20 cellular contexts compared by ENCODE assay signal in the genomic region with DNA sequence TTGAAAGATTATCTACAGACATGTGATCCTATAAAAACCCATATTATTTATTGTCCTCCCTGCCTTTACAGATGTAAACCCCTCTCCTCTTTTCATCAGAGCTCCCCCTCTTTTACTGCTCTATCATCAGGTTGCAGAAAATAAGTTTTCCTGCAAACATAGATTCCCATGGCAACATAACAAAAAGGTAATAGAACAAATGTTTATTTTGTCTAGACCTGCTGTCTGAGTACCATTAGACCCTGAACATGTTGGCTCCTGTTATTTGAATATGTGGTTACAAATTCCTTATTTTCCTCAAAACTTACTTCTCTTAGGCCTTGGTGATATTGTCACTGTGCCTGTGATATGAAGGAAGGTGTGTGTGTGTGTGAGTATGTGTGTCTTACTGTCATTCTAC. TPM values are rescaled to one million over a fixed set of nuclear protein-coding genes. Genes with fewer than 3 reads are reported as not detected.
A peak's percentile ranks its signal among the peaks of the same experiment; 100 is the strongest.
DNase-seq lines count a peak whose midpoint lies in the region; ATAC-seq and TF ChIP-seq lines count a peak whose summit lies in the region.
"Had no signal": no experiment of that assay in that cellular context is flagged by ENCODE, and none has a peak within 500 bp of the region (broad histone marks: within the 10 kb centered on the region; RNA-seq: fewer than 3 reads in every experiment).

No MANE protein-coding gene starts in this region.

- H3K4me3 ChIP-seq in CD4-positive, CD25-positive, alpha-beta regulatory T cell (ENCODE audit: low read depth, low read length) = peak overlapping the region; percentile 8
- H3K4me3 ChIP-seq in choroid plexus epithelial cell (ENCODE audit: low read depth, low read length) (no peak overlapping the region), spleen (no peak overlapping the region), esophagus muscularis mucosa (no peak overlapping the region)
- H3K4me3 ChIP-seq in naive thymus-derived CD4-positive, alpha-beta T cell (ENCODE audit: low read length) = no peak overlapping the region
- H3K4me3 ChIP-seq: right lobe of liver had no signal

- no peaks in the 10 kb centered on the region for H3K27me3 Mint-ChIP-seq in CD4-positive, CD25-positive, alpha-beta regulatory T cell
- no peaks in the 10 kb centered on the region for H3K27me3 Mint-ChIP-seq in naive thymus-derived CD4-positive, alpha-beta T cell

- TF ChIP-seq POLR2A in spleen (IDR thresholded peaks at IDR 0.05) = no peak
- TF ChIP-seq POLR2A in esophagus muscularis mucosa (IDR thresholded peaks at IDR 0.05; ENCODE audit: low read depth) = no peak

- peaks cover 36 to 77% (median 64%) of the 10 kb centered on the region in 4 donors for H3K4me1 Mint-ChIP-seq in CD4-positive, CD25-positive, alpha-beta regulatory T cell
- H3K4me1 Mint-ChIP-seq in naive thymus-derived CD4-positive, alpha-beta T cell = peaks cover 50 to 85% (median 74%) of the 10 kb centered on the region in 7 donors

- peaks cover 9% of the 10 kb centered on the region for H3K36me3 Mint-ChIP-seq in CD4-positive, CD25-positive, alpha-beta regulatory T cell
- H3K36me3 Mint-ChIP-seq in naive thymus-derived CD4-positive, alpha-beta T cell = peaks cover 0 to 17% (median 9%) of the 10 kb centered on the region in 5 donors

- POLR2A ChIA-PET in naive thymus-derived CD4-positive, alpha-beta T cell (lab: Charles Lee) = interaction anchor here (1.7 kb wide), 1 partner anchor 11 kb away, joined by 7 read pairs; a partner anchor contains a TSS

- H3K4me3 Mint-ChIP-seq in CD4-positive, CD25-positive, alpha-beta regulatory T cell = peak overlapping the region in 3 of 4 donors; percentile 0 to 55 (median 3)
- H3K4me3 Mint-ChIP-seq in naive thymus-derived CD4-positive, alpha-beta T cell = peak overlapping the region in 4 of 10 donors; percentile 1 to 73 (median 42)

- TF ChIP-seq EP300 in esophagus muscularis mucosa (IDR thresholded peaks at IDR 0.05) = no peak

- peak overlapping the region in 2 of 3 donors; percentile 34 to 71 for H3K27ac Mint-ChIP-seq in CD4-positive, CD25-positive, alpha-beta regulatory T cell
- H3K27ac Mint-ChIP-seq in naive thymus-derived CD4-positive, alpha-beta T cell = peak overlapping the region in 6 of 9 donors; percentile 14 to 83 (median 54)

- no peak for ATAC-seq in CD4-positive, CD25-positive, alpha-beta regulatory T cell (ENCODE audit: low read depth in 2 of 2)
- ATAC-seq in naive thymus-derived CD4-positive, alpha-beta T cell = no peak
- no peak for ATAC-seq in GM18502 (IDR thresholded peaks at IDR 0.05; ENCODE audit: poor library complexity, unreplicated experiment)
- ATAC-seq: Panc1 had no signal

- CTCF ChIA-PET in naive thymus-derived CD4-positive, alpha-beta T cell (lab: Charles Lee) = interaction anchor here (1.9 kb wide), 1 partner anchor 11 kb away, joined by 9 read pairs; a partner anchor contains a TSS

- peaks cover 37% of the 10 kb centered on the region for H3K4me1 ChIP-seq in CD4-positive, CD25-positive, alpha-beta regulatory T cell (ENCODE audit: control insufficient read depth, insufficient read depth, low read length, poor library complexity, severe bottlenecking)
- H3K4me1 ChIP-seq in naive thymus-derived CD4-positive, alpha-beta T cell (ENCODE audit: control insufficient read depth in 2 of 2, insufficient read depth in 2 of 2, low read length in 2 of 2) = peaks cover 27 to 33% of the 10 kb centered on the region in 2 donors
- H3K4me1 ChIP-seq in spleen (peaks cover 27 to 94% (median 74%) of the 10 kb centered on the region in 6 donors), esophagus muscularis mucosa (peaks cover 41 to 80% (median 78%) of the 10 kb centered on the region in 4 donors)

- H3K27ac ChIP-seq in CD4-positive, CD25-positive, alpha-beta regulatory T cell (ENCODE audit: insufficient read depth, low read length, poor library complexity, severe bottlenecking) = no peak overlapping the region
- no peak overlapping the region for H3K27ac ChIP-seq in naive thymus-derived CD4-positive, alpha-beta T cell (ENCODE audit: low read depth, low read length)
- H3K27ac ChIP-seq in spleen = peak overlapping the region in 2 of 8 donors; percentile 26 to 27
- peak overlapping the region in 1 of 4 donors; percentile 5 for H3K27ac ChIP-seq in esophagus muscularis mucosa (replicated peaks in 1 of 4)
- H3K27ac ChIP-seq: epithelial cell of prostate, right lobe of liver, VCaP had no signal

- TF ChIP-seq CTCF in choroid plexus epithelial cell (conservative IDR thresholded peaks at IDR 0.05; ENCODE audit: low read depth, low read length) = no peak
- no peak for TF ChIP-seq CTCF in spleen (IDR thresholded peaks at IDR 0.05 in 8 of 11, conservative IDR thresholded peaks at IDR 0.05 in 3 of 11)
- no peak for TF ChIP-seq CTCF in esophagus muscularis mucosa (IDR thresholded peaks at IDR 0.05)

- intact Hi-C loops in naive thymus-derived CD4-positive, alpha-beta T cell (cut with micrococcal nuclease) = no loop called here
- intact Hi-C loops in spleen (cut with DNase I; ENCODE audit: low total_unique reads) (no loop called here), esophagus muscularis mucosa (cut with DNase I) (no loop called here)

- no peaks in the 10 kb centered on the region for H3K27me3 ChIP-seq in CD4-positive, CD25-positive, alpha-beta regulatory T cell (ENCODE audit: control insufficient read depth, insufficient read depth, low read length)
- H3K27me3 ChIP-seq in naive thymus-derived CD4-positive, alpha-beta T cell (ENCODE audit: control insufficient read depth in 2 of 2, insufficient read depth in 2 of 2, low read length in 2 of 2) = no peaks in the 10 kb centered on the region
- H3K27me3 ChIP-seq in spleen (replicated peaks in 1 of 7) = no peaks in the 10 kb centered on the region
- H3K27me3 ChIP-seq in esophagus muscularis mucosa = no peaks in the 10 kb centered on the region
- H3K27me3 ChIP-seq: right lobe of liver had no signal

- no peak for DNase-seq in CD4-positive, CD25-positive, alpha-beta regulatory T cell
- DNase-seq in M059J (ENCODE audit: low read depth) (peak; percentile 53), choroid plexus epithelial cell (ENCODE audit: low read depth) (peak; percentile 13), spleen (no peak), esophagus muscularis mucosa (ENCODE audit: extremely low spot score) (no peak)
- no peak for DNase-seq in naive thymus-derived CD4-positive, alpha-beta T cell
- no peak for DNase-seq in activated CD4-positive, alpha-beta T cell treated with anti-CD3 and anti-CD28 coated beads, Interleukin-2, amount 50 U/mL, for 48 hours
- DNase-seq: Calu3; GF-D8; NCI-H1436 treated with DMSO at 0.1 percent for 48 hours; NCI-H510A; right lobe of liver; stimulated activated CD4-positive, alpha-beta T cell treated with anti-CD3 and anti-CD28 coated beads, Interleukin-2, amount 100 ng/mL, for 24 hours; substantia nigra had no signal

- no peaks in the 10 kb centered on the region for H3K9me3 Mint-ChIP-seq in CD4-positive, CD25-positive, alpha-beta regulatory T cell
- H3K9me3 Mint-ChIP-seq in naive thymus-derived CD4-positive, alpha-beta T cell = peaks cover 0 to 4% (median 0%) of the 10 kb centered on the region in 11 donors

- H3K9me3 ChIP-seq in CD4-positive, CD25-positive, alpha-beta regulatory T cell (ENCODE audit: control insufficient read depth in 2 of 2, low read length in 2 of 2) = no peaks in the 10 kb centered on the region
- no peaks in the 10 kb centered on the region for H3K9me3 ChIP-seq in naive thymus-derived CD4-positive, alpha-beta T cell (ENCODE audit: control insufficient read depth in 2 of 3, low read length in 3 of 3)
- H3K9me3 ChIP-seq in spleen (no peaks in the 10 kb centered on the region), esophagus muscularis mucosa (no peaks in the 10 kb centered on the region)
- H3K9me3 ChIP-seq: right lobe of liver had no signal

- no peaks in the 10 kb centered on the region for H3K36me3 ChIP-seq in CD4-positive, CD25-positive, alpha-beta regulatory T cell (ENCODE audit: control insufficient read depth, insufficient read depth, low read length)
- H3K36me3 ChIP-seq in naive thymus-derived CD4-positive, alpha-beta T cell (ENCODE audit: control insufficient read depth in 2 of 3, insufficient read depth in 3 of 3, low read length in 3 of 3) = no peaks in the 10 kb centered on the region
- H3K36me3 ChIP-seq in spleen = peaks cover 0 to 8% (median 0%) of the 10 kb centered on the region in 6 donors
- H3K36me3 ChIP-seq in esophagus muscularis mucosa = no peaks in the 10 kb centered on the region
- H3K36me3 ChIP-seq: right lobe of liver had no signal

RNA-seq across cellular contexts. Expression of a gene that starts 11.5 kb away (rescaled TPM):
- total RNA-seq in CD4-positive, CD25-positive, alpha-beta regulatory T cell = 62.5 TPM
- 10 to 100 TPM; 44.6 to 65.0 (median 53.7) TPM for polyA plus RNA-seq in CD4-positive, CD25-positive, alpha-beta regulatory T cell
- total RNA-seq in M059J (2014; rRNA removed; shearing (Covaris generic)) = 59.6 and 86.7 TPM in 2 replicates
- 10 to 100 TPM; 47.2 to 81.0 (median 62.6) TPM for total RNA-seq in naive thymus-derived CD4-positive, alpha-beta T cell
- 10 to 100 TPM; 43.2 to 59.6 TPM for polyA plus RNA-seq in naive thymus-derived CD4-positive, alpha-beta T cell
- total RNA-seq in spleen (100 to 1,000 TPM in 4 of 7 donors, 10 to 100 TPM in 3; 82.2 to 242 (median 119) TPM), esophagus muscularis mucosa (10 to 100 TPM; 53.2 to 70.7 (median 66.9) TPM)
- 10 to 100 TPM; 13.9 to 24.7 (median 14.3) TPM for polyA plus RNA-seq in spleen

RNA-seq across cellular contexts. Expression of a gene that starts 14.7 kb away (rescaled TPM):
- not detected for total RNA-seq in CD4-positive, CD25-positive, alpha-beta regulatory T cell
- polyA plus RNA-seq in CD4-positive, CD25-positive, alpha-beta regulatory T cell = not detected
- total RNA-seq in M059J (2014; rRNA removed; shearing (Covaris generic)) = 0.10 TPM in 1 of 2 replicates, not detected in the other
- under 1 TPM in 2 of 5 experiments, not detected in 3; 0.27 to 0.66 TPM for total RNA-seq in naive thymus-derived CD4-positive, alpha-beta T cell
- polyA plus RNA-seq in naive thymus-derived CD4-positive, alpha-beta T cell = not detected
- 1 to 10 TPM; 1.8 to 7.8 (median 3.6) TPM for total RNA-seq in spleen
- under 1 TPM; 0.11 to 0.28 (median 0.13) TPM for polyA plus RNA-seq in spleen
- total RNA-seq in esophagus muscularis mucosa = under 1 TPM in 2 of 4 donors, not detected in 2; under 0.01 to 0.17 TPM
- total RNA-seq: Calu3, glomerular endothelial cell, H4 had no signal

Comparison
In these comparisons a context has a peak if more than half of its experiments do, and no peak if none do; other contexts are left out.
1. DNase-seq: peak in M059J (single experiment) and choroid plexus epithelial cell (single experiment); none in CD4-positive, CD25-positive, alpha-beta regulatory T cell (0 of 3), naive thymus-derived CD4-positive, alpha-beta T cell (0 of 9), spleen (single experiment), esophagus muscularis mucosa (single experiment) and activated CD4-positive, alpha-beta T cell treated with anti-CD3 and anti-CD28 coated beads, Interleukin-2, amount 50 U/mL, for 48 hours (0 of 2).